20 cellular contexts compared by ENCODE assay signal in genomic region chrX:136867096-136867491, GRCh38. TPM values are rescaled to one million over a fixed set of nuclear protein-coding genes. Genes with fewer than 3 reads are reported as not detected.
DNase-seq lines count a peak whose midpoint lies in the region; ATAC-seq and TF ChIP-seq lines count a peak whose summit lies in the region.
"Had no signal": no experiment of that assay in that cellular context is flagged by ENCODE, and none has a peak within 500 bp of the region (broad histone marks: within the 10 kb centered on the region; RNA-seq: fewer than 3 reads in every experiment).

No MANE protein-coding gene starts in this region.

- CTCF ChIA-PET in activated CD4-positive, alpha-beta memory T cell treated with anti-CD3 and anti-CD28 coated beads, Interleukin-2, amount 10 ng/mL, durations not matched to agents 7 days and 5 days (lab: Charles Lee): interaction anchor here (1.0 kb wide), 1 partner anchor 155 kb away, joined by 4 read pairs; no protein-coding TSS in a partner anchor

- POLR2A ChIA-PET in activated CD4-positive, alpha-beta memory T cell treated with anti-CD3 and anti-CD28 coated beads, Interleukin-2, amount 10 ng/mL, durations not matched to agents 7 days and 5 days (lab: Charles Lee): interaction anchor here (0.9 to 4.9 kb wide), 5 partner anchors 8 to 88 kb away, joined by 4 to 51 read pairs (median 7); partner anchors contain the start of gene RBMX

- TF ChIP-seq CTCF in fibroblast of lung (conservative IDR thresholded peaks at IDR 0.05 in 1 of 2, IDR thresholded peaks at IDR 0.05 in 1 of 2; ENCODE audit: low read depth in 1 of 2, low read length in 2 of 2) (no peak), omental fat pad (IDR thresholded peaks at IDR 0.05) (no peak)

- no peaks in the 10 kb centered on the region for H3K9me3 Mint-ChIP-seq in activated T-cell treated with anti-CD3 and anti-CD28 coated beads, Interleukin-2, amount 50 U/mL, for 72 hours
- H3K9me3 Mint-ChIP-seq in activated CD4-positive, alpha-beta memory T cell treated with anti-CD3 and anti-CD28 coated beads, Interleukin-2, amount 10 ng/mL, durations not matched to agents 7 days and 5 days: no peaks in the 10 kb centered on the region
- H3K9me3 Mint-ChIP-seq: activated naive CD8-positive, alpha-beta T cell treated with anti-CD3 and anti-CD28 coated beads, Interleukin-2, amount 10 ng/mL, durations not matched to agents 7 days and 5 days had no signal

- H3K27ac Mint-ChIP-seq in activated T-cell treated with anti-CD3 and anti-CD28 coated beads, Interleukin-2, amount 50 U/mL, for 72 hours: peak overlapping the region; percentile 82
- peak overlapping the region; percentile 55 for H3K27ac Mint-ChIP-seq in activated CD4-positive, alpha-beta memory T cell treated with anti-CD3 and anti-CD28 coated beads, Interleukin-2, amount 10 ng/mL, durations not matched to agents 7 days and 5 days

- H4K20me1 ChIP-seq in fibroblast of lung (ENCODE audit: control insufficient read depth, extremely low read depth, insufficient read depth, low read length): no peaks in the 10 kb centered on the region

- no peak overlapping the region for H3K9ac ChIP-seq in fibroblast of lung (ENCODE audit: insufficient read depth, low read length)
- H3K9ac ChIP-seq: KMS-11 had no signal

- no peaks in the 10 kb centered on the region for H3K36me3 ChIP-seq in fibroblast of lung (ENCODE audit: control insufficient read depth, insufficient read depth, low read length)

- H3K27me3 ChIP-seq in fibroblast of lung (ENCODE audit: control insufficient read depth, insufficient read depth, low read length): no peaks in the 10 kb centered on the region
- H3K27me3 ChIP-seq: spleen, tibial nerve had no signal

- H3K27me3 Mint-ChIP-seq in activated T-cell treated with anti-CD3 and anti-CD28 coated beads, Interleukin-2, amount 50 U/mL, for 72 hours (ENCODE audit: low read depth): no peaks in the 10 kb centered on the region
- no peaks in the 10 kb centered on the region for H3K27me3 Mint-ChIP-seq in activated CD4-positive, alpha-beta memory T cell treated with anti-CD3 and anti-CD28 coated beads, Interleukin-2, amount 10 ng/mL, durations not matched to agents 7 days and 5 days
- H3K27me3 Mint-ChIP-seq: activated naive CD8-positive, alpha-beta T cell treated with anti-CD3 and anti-CD28 coated beads, Interleukin-2, amount 10 ng/mL, durations not matched to agents 7 days and 5 days; progenitor cell of endocrine pancreas had no signal

- peaks cover 47% of the 10 kb centered on the region for H3K4me1 Mint-ChIP-seq in activated T-cell treated with anti-CD3 and anti-CD28 coated beads, Interleukin-2, amount 50 U/mL, for 72 hours (ENCODE audit: low read depth)
- peaks cover 53% of the 10 kb centered on the region for H3K4me1 Mint-ChIP-seq in activated CD4-positive, alpha-beta memory T cell treated with anti-CD3 and anti-CD28 coated beads, Interleukin-2, amount 10 ng/mL, durations not matched to agents 7 days and 5 days
- H3K4me1 Mint-ChIP-seq: nephron progenitor cell had no signal

- H2AFZ ChIP-seq in fibroblast of lung (ENCODE audit: low read length): no peak overlapping the region
- H2AFZ ChIP-seq: PC-9 had no signal

- ATAC-seq in activated T-cell treated with anti-CD3 and anti-CD28 coated beads, Interleukin-2, amount 50 U/mL, for 72 hours (replicated peaks in 1 of 2): peak in 1 of 2 donors; percentile 1
- ATAC-seq in omental fat pad (ENCODE audit: low FRiP score) (peak; percentile 64), HG02970 (IDR thresholded peaks at IDR 0.05; ENCODE audit: low FRiP score, unreplicated experiment) (no peak), HG03159 (IDR thresholded peaks at IDR 0.05; ENCODE audit: unreplicated experiment) (no peak)

- H3K79me2 ChIP-seq in fibroblast of lung (ENCODE audit: control insufficient read depth, insufficient read depth, low read length): peaks cover 6% of the 10 kb centered on the region

- H3K9me3 ChIP-seq in fibroblast of lung (ENCODE audit: control insufficient read depth, insufficient read depth, low read depth, low read length): no peaks in the 10 kb centered on the region
- H3K9me3 ChIP-seq: spleen, tibial nerve had no signal

- DNase-seq in activated T-cell treated with anti-CD3 and anti-CD28 coated beads, Interleukin-2, amount 50 U/mL, for 72 hours: no peak
- no peak for DNase-seq in activated T-cell treated with anti-CD3 and anti-CD28 coated beads, Interleukin-2, amount 50 U/mL, for 1 hour
- no peak for DNase-seq in activated CD4-positive, alpha-beta memory T cell treated with anti-CD3 and anti-CD28 coated beads, Interleukin-2, amount 10 ng/mL, durations not matched to agents 7 days and 5 days
- peak; percentile 10 to 84 for DNase-seq in fibroblast of lung (ENCODE audit: low read depth in 2 of 2)
- DNase-seq in omental fat pad (ENCODE audit: low spot score): no peak
- no peak for DNase-seq in NCI-H748 treated with DMSO at 0.1 percent for 48 hours (lab: John Stamatoyannopoulos, UW)
- DNase-seq: activated naive CD8-positive, alpha-beta T cell treated with anti-CD3 and anti-CD28 coated beads, Interleukin-2, amount 10 ng/mL, durations not matched to agents 7 days and 5 days; mesendoderm; NCI-H1048; NCI-H2107; nephron progenitor cell; PC-9; spleen; T-helper 9 cell had no signal

- peak overlapping the region; percentile 23 for H3K27ac ChIP-seq in fibroblast of lung (ENCODE audit: insufficient read depth, low read length)
- H3K27ac ChIP-seq: C4-2B, KMS-11, PC-9 had no signal

- H3K4me2 ChIP-seq in fibroblast of lung (ENCODE audit: extremely low read depth, insufficient read depth, low read length): no peak overlapping the region
- H3K4me2 ChIP-seq: KMS-11, PC-9 had no signal

- peaks cover 8 to 26% of the 10 kb centered on the region in 2 donors for H3K36me3 Mint-ChIP-seq in activated T-cell treated with anti-CD3 and anti-CD28 coated beads, Interleukin-2, amount 50 U/mL, for 72 hours (ENCODE audit: insufficient read depth in 2 of 2)
- peaks cover 62% of the 10 kb centered on the region for H3K36me3 Mint-ChIP-seq in activated CD4-positive, alpha-beta memory T cell treated with anti-CD3 and anti-CD28 coated beads, Interleukin-2, amount 10 ng/mL, durations not matched to agents 7 days and 5 days (ENCODE audit: low read depth)

- no peaks in the 10 kb centered on the region for H3K4me1 ChIP-seq in fibroblast of lung (ENCODE audit: control insufficient read depth, extremely low read depth, insufficient read depth, low read length)

- peak overlapping the region in 1 of 2 donors; percentile 61 for H3K4me3 Mint-ChIP-seq in activated T-cell treated with anti-CD3 and anti-CD28 coated beads, Interleukin-2, amount 50 U/mL, for 72 hours
- H3K4me3 Mint-ChIP-seq in activated CD4-positive, alpha-beta memory T cell treated with anti-CD3 and anti-CD28 coated beads, Interleukin-2, amount 10 ng/mL, durations not matched to agents 7 days and 5 days: no peak overlapping the region
- H3K4me3 Mint-ChIP-seq: activated naive CD8-positive, alpha-beta T cell treated with anti-CD3 and anti-CD28 coated beads, Interleukin-2, amount 10 ng/mL, durations not matched to agents 7 days and 5 days; nephron progenitor cell had no signal

- no peak overlapping the region for H3K4me3 ChIP-seq in fibroblast of lung (replicated peaks in 1 of 4; ENCODE audit: control extremely low read depth in 1 of 4, insufficient read depth in 1 of 4, low read depth in 3 of 4, low read length in 4 of 4)
- H3K4me3 ChIP-seq: PC-9, spleen, tibial nerve had no signal

RNA-seq across cellular contexts. Expression of gene RBMX, which starts 13.4 kb away (rescaled TPM):
- total RNA-seq in activated T-cell treated with anti-CD3 and anti-CD28 coated beads, Interleukin-2, amount 50 U/mL, for 72 hours: 100 to 1,000 TPM; 296 to 315 TPM
- total RNA-seq in activated CD4-positive, alpha-beta memory T cell treated with anti-CD3 and anti-CD28 coated beads, Interleukin-2, amount 10 ng/mL, durations not matched to agents 7 days and 5 days: 100 to 1,000 TPM; 225 to 236 TPM
- 121 and 139 TPM in 2 replicates for total RNA-seq in fibroblast of lung
- polyA plus RNA-seq in fibroblast of lung: 159 and 223 TPM in 2 replicates
- 128 and 178 TPM in 2 replicates for polyA plus RNA-seq in fibroblast of lung (2012)
- polyA minus RNA-seq in fibroblast of lung (ENCODE audit: low replicate concordance): 70.1 and 74.8 TPM in 2 replicates
- 100 to 1,000 TPM; 168 to 207 (median 184) TPM for total RNA-seq in omental fat pad

Comparison
In these comparisons a context has a peak if more than half of its experiments do, and no peak if none do; other contexts are left out.
1. DNase-seq: peak in fibroblast of lung (2 of 2); none in activated T-cell treated with anti-CD3 and anti-CD28 coated beads, Interleukin-2, amount 50 U/mL, for 72 hours (0 of 2), activated T-cell treated with anti-CD3 and anti-CD28 coated beads, Interleukin-2, amount 50 U/mL, for 1 hour (single experiment), activated CD4-positive, alpha-beta memory T cell treated with anti-CD3 and anti-CD28 coated beads, Interleukin-2, amount 10 ng/mL, durations not matched to agents 7 days and 5 days (single experiment), omental fat pad (single experiment) and NCI-H748 treated with DMSO at 0.1 percent for 48 hours (single experiment).